Comparison of ENCODE assay signal across 13 cellular contexts in the genomic region with DNA sequence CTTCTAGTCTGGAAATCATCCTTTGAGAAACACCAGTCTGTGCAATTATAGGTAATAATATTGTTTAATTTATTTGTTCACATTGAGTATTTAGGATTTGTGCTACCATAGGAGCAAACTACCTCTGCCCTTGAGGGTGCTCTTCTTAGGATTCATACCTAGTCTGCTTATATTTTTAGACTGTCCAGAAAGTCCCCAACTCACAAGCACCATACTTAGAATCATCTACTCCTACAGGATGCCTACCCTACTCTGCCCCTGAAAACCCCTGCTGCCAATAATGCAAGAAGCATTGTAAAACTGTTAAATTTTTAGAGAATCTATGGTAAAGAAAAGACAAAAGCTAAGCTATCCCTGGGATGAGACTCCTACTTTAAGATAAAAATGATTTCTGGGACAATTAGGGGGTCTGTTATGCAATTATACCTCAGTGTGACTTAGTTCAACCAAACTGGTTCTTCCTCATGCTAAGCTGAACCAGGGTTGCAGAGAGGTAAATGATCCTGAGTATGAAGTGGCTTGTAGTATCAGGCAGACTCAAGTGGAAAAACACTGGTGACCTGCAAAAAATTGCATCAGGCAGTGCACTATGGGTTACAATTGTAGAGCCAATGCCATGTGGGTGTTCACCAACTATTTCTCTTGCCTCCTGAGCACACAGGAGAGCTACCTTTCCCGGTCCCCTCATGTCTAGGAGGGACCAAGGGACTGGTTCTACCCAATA.
"Had no signal": no experiment of that assay in that cellular context is flagged by ENCODE, and none has a peak within 500 bp of the region (broad histone marks: within the 10 kb centered on the region; RNA-seq: fewer than 3 reads in every experiment).

No MANE protein-coding gene starts in this region.

- DNase-seq: amygdala; foreskin keratinocyte; head of caudate nucleus; left colon; ovary; retina; stimulated activated CD4-positive, alpha-beta T cell treated with anti-CD3 and anti-CD28 coated beads, Interleukin-4, amount 100 ng/mL, for 24 hours; stomach had no signal

- H3K4me3 ChIP-seq: ovary, stomach, thoracic aorta had no signal

- H3K36me3 ChIP-seq: ovary, stomach, thoracic aorta had no signal

- ATAC-seq: activated CD4-positive, CD25-positive, alpha-beta regulatory T cell treated with anti-CD3 and anti-CD28 coated beads, Interleukin-2, amount 50 U/mL, for 24 hours; foreskin keratinocyte; left colon had no signal

- FAIRE-seq: bronchial epithelial cell, endothelial cell of umbilical vein, urothelium cell line had no signal

- H3K4me1 ChIP-seq: foreskin keratinocyte had no signal

- H3K9me3 ChIP-seq: ovary, stomach, thoracic aorta had no signal

- H3K27ac ChIP-seq: foreskin keratinocyte, ovary, stomach, thoracic aorta had no signal

- H3K27me3 ChIP-seq: foreskin keratinocyte, ovary, stomach had no signal
